1 cellular context compared by ENCODE assay signal in genomic region chr5:83900307-83900706, GRCh38.
TF ChIP-seq lines count a peak whose summit lies in the region.

No MANE protein-coding gene starts in this region.

TF ChIP-seq in WTC11, 78 proteins besides CTCF, POLR2A, EP300 and RAD21 (continued from another document):
- no peak for TF ChIP-seq ZNF232 (CRISPR knock-in tag; IDR thresholded peaks at IDR 0.05)
- no peak for TF ChIP-seq NR1H2 (CRISPR knock-in tag; IDR thresholded peaks at IDR 0.05)
- no peak for TF ChIP-seq NFYB (CRISPR knock-in tag; conservative IDR thresholded peaks at IDR 0.05; ENCODE audit: low read depth)
- TF ChIP-seq IRF2 (CRISPR knock-in tag; IDR thresholded peaks at IDR 0.05; ENCODE audit: borderline replicate concordance, low read depth): no peak
- no peak for TF ChIP-seq SP1 (CRISPR knock-in tag; conservative IDR thresholded peaks at IDR 0.05)
- TF ChIP-seq ATF2 (CRISPR knock-in tag; IDR thresholded peaks at IDR 0.05; ENCODE audit: borderline replicate concordance, low read depth): no peak
- TF ChIP-seq MXD4 (CRISPR knock-in tag; IDR thresholded peaks at IDR 0.05; ENCODE audit: borderline replicate concordance): no peak
- TF ChIP-seq IRF1 (CRISPR knock-in tag; IDR thresholded peaks at IDR 0.05): no peak
- TF ChIP-seq ATF1 (CRISPR knock-in tag; IDR thresholded peaks at IDR 0.05): no peak
- TF ChIP-seq AFF4 (CRISPR knock-in tag; IDR thresholded peaks at IDR 0.05; ENCODE audit: borderline replicate concordance): no peak
- no peak for TF ChIP-seq EMX1 (CRISPR knock-in tag; IDR thresholded peaks at IDR 0.05)
- TF ChIP-seq NFE2L1 (CRISPR knock-in tag; IDR thresholded peaks at IDR 0.05): no peak
